9 cellular contexts compared by ENCODE assay signal in the genomic region with DNA sequence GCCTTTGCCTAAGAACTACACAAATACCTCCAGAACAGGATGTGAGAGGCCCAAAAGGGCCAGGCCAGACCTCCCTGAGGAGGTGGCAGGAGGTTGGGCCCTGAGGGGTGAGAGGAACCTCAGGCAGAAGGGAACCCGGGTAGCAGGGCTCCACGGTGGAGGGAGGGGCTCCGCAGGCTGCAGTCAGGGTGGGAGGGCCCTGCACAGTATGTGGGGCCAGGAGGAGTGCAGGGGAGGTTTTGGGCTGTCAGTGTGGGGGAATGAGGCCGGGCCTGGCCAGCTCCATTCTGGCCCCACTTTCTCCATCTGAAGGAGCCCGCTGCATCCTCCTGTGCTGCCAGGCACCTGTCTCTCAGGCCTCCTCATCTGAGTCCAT. TPM values are rescaled to one million over a fixed set of nuclear protein-coding genes. Genes with fewer than 3 reads are reported as not detected.
A peak's percentile ranks its signal among the peaks of the same experiment; 100 is the strongest.
DNase-seq lines count a peak whose midpoint lies in the region; ATAC-seq and TF ChIP-seq lines count a peak whose summit lies in the region.
"Had no signal": no experiment of that assay in that cellular context is flagged by ENCODE, and none has a peak within 500 bp of the region (broad histone marks: within the 10 kb centered on the region; RNA-seq: fewer than 3 reads in every experiment).

No MANE protein-coding gene starts in this region.

- H3K36me3 ChIP-seq in esophagus squamous epithelium, result peaks cover 0 to 10% (median 5%) of the 10 kb centered on the region in 3 donors

- no peak for TF ChIP-seq CTCF in esophagus squamous epithelium (IDR thresholded peaks at IDR 0.05)
- TF ChIP-seq CTCF in CD14-positive monocyte (IDR thresholded peaks at IDR 0.05), result no peak

- WGBS in esophagus squamous epithelium, 2 donors, result 32 to 73% methylated on average over 2 to 3 of the region's 5 CpGs

- peaks cover 5 to 8% of the 10 kb centered on the region in 2 donors for H3K36me3 Mint-ChIP-seq in stimulated activated naive B cell treated with anti-CD40 and anti-IgM and Interleukin-4, amounts not matched to agents 10 μg/mL and 1 μg/mL and 100 μg/mL, for 72 hours
- H3K36me3 Mint-ChIP-seq in CD14-positive monocyte, result peaks cover 6 to 10% of the 10 kb centered on the region in 2 donors

- no peaks in the 10 kb centered on the region for H3K27me3 ChIP-seq in esophagus squamous epithelium

- peaks cover 57 to 84% of the 10 kb centered on the region in 2 donors for H3K4me1 Mint-ChIP-seq in stimulated activated naive B cell treated with anti-CD40 and anti-IgM and Interleukin-4, amounts not matched to agents 10 μg/mL and 1 μg/mL and 100 μg/mL, for 72 hours
- H3K4me1 Mint-ChIP-seq in CD14-positive monocyte, result peaks cover 81% of the 10 kb centered on the region

- H3K27me3 Mint-ChIP-seq in stimulated activated naive B cell treated with anti-CD40 and anti-IgM and Interleukin-4, amounts not matched to agents 10 μg/mL and 1 μg/mL and 100 μg/mL, for 72 hours, result no peaks in the 10 kb centered on the region
- peaks cover 0 to 11% (median 5%) of the 10 kb centered on the region in 3 donors for H3K27me3 Mint-ChIP-seq in CD14-positive monocyte (ENCODE audit: low read depth in 3 of 3)

- H3K27ac Mint-ChIP-seq in stimulated activated naive B cell treated with anti-CD40 and anti-IgM and Interleukin-4, amounts not matched to agents 10 μg/mL and 1 μg/mL and 100 μg/mL, for 72 hours, result peak overlapping the region; percentile 90
- H3K27ac Mint-ChIP-seq in CD14-positive monocyte, result peak overlapping the region in 1 of 7 donors; percentile 36

- ATAC-seq in stimulated activated naive B cell treated with anti-CD40 and anti-IgM and Interleukin-4, amounts not matched to agents 10 μg/mL and 1 μg/mL and 100 μg/mL, for 72 hours (replicated peaks), result peak; percentile 24 to 39

- peaks cover 57 to 93% (median 75%) of the 10 kb centered on the region in 3 donors for H3K4me1 ChIP-seq in esophagus squamous epithelium

- peak; percentile 52 for DNase-seq in NK-92 treated with Interleukin-12 subunit alpha and Interleukin-12 subunit beta, amount 100 ng/mL, for 24 hours (lab: John Stamatoyannopoulos, UW)
- DNase-seq in NK-92 (lab: John Stamatoyannopoulos, UW; ENCODE audit: unreplicated experiment), result no peak
- DNase-seq in UCSD-AML1 (lab: John Stamatoyannopoulos, UW; ENCODE audit: unreplicated experiment), result peak; percentile 64
- DNase-seq in esophagus squamous epithelium (lab: John Stamatoyannopoulos, UW), result no peak
- no peak for DNase-seq in stimulated activated naive B cell treated with anti-CD40 and anti-IgM and Interleukin-4, amounts not matched to agents 10 μg/mL and 1 μg/mL and 100 μg/mL, for 72 hours
- no peak for DNase-seq in CD14-positive monocyte (ENCODE audit: low spot score)
- DNase-seq in HUDEP-2 (lab: John Stamatoyannopoulos, UW; ENCODE audit: unreplicated experiment in 76 of 76), result no peak
- DNase-seq in kidney tubule cell (ENCODE audit: low spot score), result no peak
- DNase-seq: activated CD8-positive, alpha-beta memory T cell treated with anti-CD3 and anti-CD28 coated beads for 24 hours had no signal

- H3K4me3 ChIP-seq in esophagus squamous epithelium, result no peak overlapping the region

- TF ChIP-seq POLR2A in esophagus squamous epithelium (IDR thresholded peaks at IDR 0.05), result no peak

- peaks cover 3 to 4% of the 10 kb centered on the region in 2 donors for H3K9me3 Mint-ChIP-seq in stimulated activated naive B cell treated with anti-CD40 and anti-IgM and Interleukin-4, amounts not matched to agents 10 μg/mL and 1 μg/mL and 100 μg/mL, for 72 hours
- H3K9me3 Mint-ChIP-seq in CD14-positive monocyte, result peaks cover 0 to 8% (median 0%) of the 10 kb centered on the region in 7 donors

- H3K4me3 Mint-ChIP-seq in stimulated activated naive B cell treated with anti-CD40 and anti-IgM and Interleukin-4, amounts not matched to agents 10 μg/mL and 1 μg/mL and 100 μg/mL, for 72 hours, result peak overlapping the region; percentile 63 to 70
- H3K4me3 Mint-ChIP-seq in CD14-positive monocyte, result no peak overlapping the region

- H3K9me3 ChIP-seq in esophagus squamous epithelium, result no peaks in the 10 kb centered on the region

- intact Hi-C loops in esophagus squamous epithelium (cut with DNase I), result no loop called here
- intact Hi-C loops in CD14-positive monocyte (cut with micrococcal nuclease), result no loop called here

- H3K27ac ChIP-seq in esophagus squamous epithelium, result peak overlapping the region; percentile 82 to 94 (median 90)

RNA-seq across cellular contexts. Expression of gene DNAJB12, which starts 25.9 kb away (rescaled TPM):
- total RNA-seq in esophagus squamous epithelium, result 10 to 100 TPM; 22.7 to 34.0 (median 23.8) TPM
- polyA plus RNA-seq in CD14-positive monocyte, result 10 to 100 TPM; 26.5 to 37.9 TPM

RNA-seq across cellular contexts. Expression of gene DDIT4, which starts 55.1 kb away (rescaled TPM):
- 100 to 1,000 TPM in 3 of 4 donors, 10 to 100 TPM in 1; 49.4 to 384 (median 138) TPM for total RNA-seq in esophagus squamous epithelium
- polyA plus RNA-seq in CD14-positive monocyte, result 10 to 100 TPM; 26.1 to 45.8 TPM

Comparison
In these comparisons a context has a peak if more than half of its experiments do, and no peak if none do; other contexts are left out.
1. DNase-seq: peak in NK-92 treated with Interleukin-12 subunit alpha and Interleukin-12 subunit beta, amount 100 ng/mL, for 24 hours (single experiment) and UCSD-AML1 (single experiment); none in NK-92 (single experiment), esophagus squamous epithelium (single experiment), stimulated activated naive B cell treated with anti-CD40 and anti-IgM and Interleukin-4, amounts not matched to agents 10 μg/mL and 1 μg/mL and 100 μg/mL, for 72 hours (single experiment), CD14-positive monocyte (single experiment), HUDEP-2 (0 of 76) and kidney tubule cell (single experiment).
2. H3K4me3 Mint-ChIP-seq: peak in stimulated activated naive B cell treated with anti-CD40 and anti-IgM and Interleukin-4, amounts not matched to agents 10 μg/mL and 1 μg/mL and 100 μg/mL, for 72 hours (2 of 2); none in CD14-positive monocyte (0 of 2).